In the genomic region with DNA sequence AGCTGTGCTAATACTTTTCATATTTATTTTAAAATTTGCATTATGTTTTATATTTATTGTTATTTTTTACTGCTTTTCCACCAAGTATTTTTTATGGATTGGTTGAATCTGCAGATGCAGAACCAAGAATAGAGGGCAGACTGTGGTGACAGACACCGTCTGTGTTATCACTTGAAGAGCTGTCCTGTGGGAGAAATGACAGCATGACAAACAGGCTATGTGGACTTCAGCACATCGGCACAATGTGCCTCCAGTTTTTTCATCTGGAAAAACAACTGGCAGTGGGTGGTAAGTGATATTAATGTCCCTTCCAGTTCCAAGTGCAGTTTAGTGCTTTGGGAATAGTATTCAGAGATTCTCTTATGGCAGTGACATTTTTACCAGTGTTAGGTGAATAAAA, we compare ENCODE assay signal across 16 cellular contexts.
DNase-seq lines count a peak whose midpoint lies in the region; ATAC-seq and TF ChIP-seq lines count a peak whose summit lies in the region.
"Had no signal": no experiment of that assay in that cellular context is flagged by ENCODE, and none has a peak within 500 bp of the region (broad histone marks: within the 10 kb centered on the region; RNA-seq: fewer than 3 reads in every experiment).

No MANE protein-coding gene starts in this region.

- H3K9me3 ChIP-seq in neural cell (ENCODE audit: low read length): no peaks in the 10 kb centered on the region
- H3K9me3 ChIP-seq: BLaER1 treated with 17β-estradiol and CSF1 and Interleukin-3, amounts not matched to agents 10 nM and 100 nM had no signal

- no peaks in the 10 kb centered on the region for H3K79me2 ChIP-seq in neural cell (replicated peaks; ENCODE audit: insufficient read depth, low read length)

- H3K27me3 ChIP-seq in neural cell (ENCODE audit: insufficient read depth, low read depth, low read length): no peaks in the 10 kb centered on the region
- H3K27me3 ChIP-seq: BLaER1 treated with 17β-estradiol and CSF1 and Interleukin-3, amounts not matched to agents 10 nM and 100 nM had no signal

- no peak overlapping the region for H3K4me3 ChIP-seq in neural cell (ENCODE audit: low read length)
- H3K4me3 ChIP-seq: BLaER1 treated with 17β-estradiol and CSF1 and Interleukin-3, amounts not matched to agents 10 nM and 100 nM had no signal

- no peak overlapping the region for H3K4me2 ChIP-seq in neural cell (ENCODE audit: low read length)
- H3K4me2 ChIP-seq: BLaER1 treated with 17β-estradiol and CSF1 and Interleukin-3, amounts not matched to agents 10 nM and 100 nM had no signal

- intact Hi-C loops in Right ventricle myocardium inferior (cut with DNase I): loop anchor here (5.0 to 10.0 kb wide), 2 partner anchors 47 to 300 kb away; no protein-coding TSS in a partner anchor
- intact Hi-C loops in cardiac septum (cut with DNase I): loop anchor here (5.0 kb wide), 1 partner anchor 47 kb away; no protein-coding TSS in a partner anchor
- intact Hi-C loops in left cardiac atrium (cut with DNase I): no loop called here

- H2AFZ ChIP-seq in neural cell (ENCODE audit: low read depth, low read length): no peak overlapping the region

- DNase-seq in Right ventricle myocardium inferior (ENCODE audit: missing footprints): no peak
- no peak for DNase-seq in cardiac septum (ENCODE audit: low spot score)
- no peak for DNase-seq in left cardiac atrium
- DNase-seq in left lobe of liver (ENCODE audit: low spot score): no peak
- no peak for DNase-seq in Kasumi-1 (lab: John Stamatoyannopoulos, UW)
- DNase-seq in NCI-H2107 (lab: John Stamatoyannopoulos, UW): no peak
- DNase-seq: CD4-positive, CD25-positive, alpha-beta regulatory T cell; DMS153; DMS79 treated with DMSO at 0.1 percent for 48 hours; EL; GOT3; H9 had no signal

- H3K9me2 ChIP-seq in neural cell (ENCODE audit: insufficient read depth, low read length): no peaks in the 10 kb centered on the region

- no peaks in the 10 kb centered on the region for H4K20me1 ChIP-seq in neural cell (ENCODE audit: insufficient read depth)
- H4K20me1 ChIP-seq: BLaER1 treated with 17β-estradiol and CSF1 and Interleukin-3, amounts not matched to agents 10 nM and 100 nM had no signal

- no peak overlapping the region for H3K9ac ChIP-seq in neural cell (ENCODE audit: low read length)
- H3K9ac ChIP-seq: BLaER1 treated with 17β-estradiol and CSF1 and Interleukin-3, amounts not matched to agents 10 nM and 100 nM had no signal

- no peak overlapping the region for H3K27ac ChIP-seq in neural cell (ENCODE audit: low read length)
- H3K27ac ChIP-seq: 22Rv1; BLaER1 treated with 17β-estradiol and CSF1 and Interleukin-3, amounts not matched to agents 10 nM and 100 nM had no signal

- TF ChIP-seq EP300 in neural cell (conservative IDR thresholded peaks at IDR 0.05; ENCODE audit: poor library complexity, severe bottlenecking): peak; percentile 75

- H3K36me3 ChIP-seq in neural cell (ENCODE audit: insufficient read depth, low read length): no peaks in the 10 kb centered on the region
- H3K36me3 ChIP-seq: BLaER1 treated with 17β-estradiol and CSF1 and Interleukin-3, amounts not matched to agents 10 nM and 100 nM had no signal

- peak; percentile 73 for ATAC-seq in Right ventricle myocardium inferior
- peak; percentile 36 to 71 for ATAC-seq in left cardiac atrium
- peak; percentile 73 for ATAC-seq in left lobe of liver
- no peak for ATAC-seq in GM21515 (IDR thresholded peaks at IDR 0.05; ENCODE audit: unreplicated experiment)

- H3F3A ChIP-seq in neural cell (ENCODE audit: insufficient read depth, low read length, poor library complexity, severe bottlenecking): peaks cover 4% of the 10 kb centered on the region

- TF ChIP-seq CTCF in neural cell (IDR thresholded peaks at IDR 0.05; ENCODE audit: poor library complexity, severe bottlenecking): no peak

- TF ChIP-seq RAD21 in neural cell (conservative IDR thresholded peaks at IDR 0.05): no peak

TF ChIP-seq in neural cell, 6 proteins besides CTCF, POLR2A, EP300 and RAD21:
- TF ChIP-seq, protein P1, sequence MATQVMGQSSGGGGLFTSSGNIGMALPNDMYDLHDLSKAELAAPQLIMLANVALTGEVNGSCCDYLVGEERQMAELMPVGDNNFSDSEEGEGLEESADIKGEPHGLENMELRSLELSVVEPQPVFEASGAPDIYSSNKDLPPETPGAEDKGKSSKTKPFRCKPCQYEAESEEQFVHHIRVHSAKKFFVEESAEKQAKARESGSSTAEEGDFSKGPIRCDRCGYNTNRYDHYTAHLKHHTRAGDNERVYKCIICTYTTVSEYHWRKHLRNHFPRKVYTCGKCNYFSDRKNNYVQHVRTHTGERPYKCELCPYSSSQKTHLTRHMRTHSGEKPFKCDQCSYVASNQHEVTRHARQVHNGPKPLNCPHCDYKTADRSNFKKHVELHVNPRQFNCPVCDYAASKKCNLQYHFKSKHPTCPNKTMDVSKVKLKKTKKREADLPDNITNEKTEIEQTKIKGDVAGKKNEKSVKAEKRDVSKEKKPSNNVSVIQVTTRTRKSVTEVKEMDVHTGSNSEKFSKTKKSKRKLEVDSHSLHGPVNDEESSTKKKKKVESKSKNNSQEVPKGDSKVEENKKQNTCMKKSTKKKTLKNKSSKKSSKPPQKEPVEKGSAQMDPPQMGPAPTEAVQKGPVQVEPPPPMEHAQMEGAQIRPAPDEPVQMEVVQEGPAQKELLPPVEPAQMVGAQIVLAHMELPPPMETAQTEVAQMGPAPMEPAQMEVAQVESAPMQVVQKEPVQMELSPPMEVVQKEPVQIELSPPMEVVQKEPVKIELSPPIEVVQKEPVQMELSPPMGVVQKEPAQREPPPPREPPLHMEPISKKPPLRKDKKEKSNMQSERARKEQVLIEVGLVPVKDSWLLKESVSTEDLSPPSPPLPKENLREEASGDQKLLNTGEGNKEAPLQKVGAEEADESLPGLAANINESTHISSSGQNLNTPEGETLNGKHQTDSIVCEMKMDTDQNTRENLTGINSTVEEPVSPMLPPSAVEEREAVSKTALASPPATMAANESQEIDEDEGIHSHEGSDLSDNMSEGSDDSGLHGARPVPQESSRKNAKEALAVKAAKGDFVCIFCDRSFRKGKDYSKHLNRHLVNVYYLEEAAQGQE (IDR thresholded peaks at IDR 0.05; ENCODE audit: borderline replicate concordance): no peak
- no peak for TF ChIP-seq SMC3 (conservative IDR thresholded peaks at IDR 0.05; ENCODE audit: poor library complexity)
- no peak for TF ChIP-seq EZH2 (IDR thresholded peaks at IDR 0.05; ENCODE audit: borderline replicate concordance, insufficient read depth, low read length, poor library complexity, severe bottlenecking)
- no peak for TF ChIP-seq MXI1 (conservative IDR thresholded peaks at IDR 0.05; ENCODE audit: poor library complexity, severe bottlenecking)
- no peak for TF ChIP-seq TAF1 (IDR thresholded peaks at IDR 0.05; ENCODE audit: low read depth)
- TF ChIP-seq POLR2AphosphoS5 (IDR thresholded peaks at IDR 0.05): peak; percentile 58
TF ChIP-seq in neural cell: peak in this region for 1.

Comparison
In these comparisons a context has a peak if more than half of its experiments do, and no peak if none do; other contexts are left out.
1. intact Hi-C loops: an anchor here in Right ventricle myocardium inferior (5.0 to 10.0 kb wide) and cardiac septum (5.0 kb wide); none called in left cardiac atrium.